Comparison of ENCODE assay signal across 20 cellular contexts in genomic region chr16:14004719-14005315, GRCh38.
DNase-seq lines count a peak whose midpoint lies in the region; ATAC-seq and TF ChIP-seq lines count a peak whose summit lies in the region.
"Had no signal": no experiment of that assay in that cellular context is flagged by ENCODE, and none has a peak within 500 bp of the region (broad histone marks: within the 10 kb centered on the region; RNA-seq: fewer than 3 reads in every experiment).

No MANE protein-coding gene starts in this region.

- intact Hi-C loops in left ventricle myocardium inferior (cut with micrococcal nuclease) (no loop called here), Right ventricle myocardium inferior (cut with DNase I) (loop anchor here (5.0 kb wide), 1 partner anchor 182 kb away; no protein-coding TSS in a partner anchor), dorsolateral prefrontal cortex (cut with DNase I) (loop anchor here in 1 of 2 donors (5.0 kb wide), 2 partner anchors 67 to 117 kb away; partner anchors contain the start of gene MRTFB), uterus (cut with DNase I; ENCODE audit: low total_unique reads) (no loop called here)

- no peaks in the 10 kb centered on the region for H3K9me3 ChIP-seq in left ventricle myocardium inferior (replicated peaks)
- no peaks in the 10 kb centered on the region for H3K9me3 ChIP-seq in uterus
- H3K9me3 ChIP-seq: upper lobe of right lung had no signal

- DNase-seq in left ventricle myocardium inferior (no peak), Right ventricle myocardium inferior (ENCODE audit: missing footprints) (no peak), dorsolateral prefrontal cortex (no peak), osteocyte (ENCODE audit: extremely low spot score, unreplicated experiment) (no peak), uterus (no peak), foreskin melanocyte (no peak)
- DNase-seq: amniotic stem cell; CD8-positive, alpha-beta memory T cell; effector CD4-positive, alpha-beta T cell; natural killer cell; NCI-H2107; NCI-H748 treated with DMSO at 0.1 percent for 48 hours; RPMI8226; stimulated activated CD4-positive, alpha-beta T cell treated with anti-CD3 and anti-CD28 coated beads, Interleukin-4, amount 100 ng/mL, for 24 hours; T-cell; upper lobe of right lung had no signal

- H3K27me3 Mint-ChIP-seq in osteocyte (ENCODE audit: unreplicated experiment): peaks cover 6% of the 10 kb centered on the region

- H3K4me3 ChIP-seq in left ventricle myocardium inferior (no peak overlapping the region), dorsolateral prefrontal cortex (no peak overlapping the region), uterus (no peak overlapping the region)
- H3K4me3 ChIP-seq: upper lobe of right lung had no signal

- peaks cover 3% of the 10 kb centered on the region for H3K9me3 Mint-ChIP-seq in osteocyte (ENCODE audit: unreplicated experiment)
- H3K9me3 Mint-ChIP-seq: activated T-helper 2 cell treated with anti-CD3 and anti-CD28 coated beads, Interferon-gamma antibody, Interleukin-2, Interleukin-4, amounts not matched to agents 10 μg/mL and 5 μg/mL and 100 μg/mL, durations not matched to agents 14 hours and 24 hours and 36 hours; CD8-positive, alpha-beta memory T cell; natural killer cell; T-cell had no signal

- no peak for TF ChIP-seq POLR2A in uterus (IDR thresholded peaks at IDR 0.05)

- no peaks in the 10 kb centered on the region for H3K36me3 Mint-ChIP-seq in osteocyte (ENCODE audit: unreplicated experiment)
- H3K36me3 Mint-ChIP-seq: CD8-positive, alpha-beta memory T cell; natural killer cell; T-cell had no signal

- peak overlapping the region; percentile 90 for H3K27ac Mint-ChIP-seq in osteocyte (ENCODE audit: unreplicated experiment)
- H3K27ac Mint-ChIP-seq: activated T-helper 2 cell treated with anti-CD3 and anti-CD28 coated beads, Interferon-gamma antibody, Interleukin-2, Interleukin-4, amounts not matched to agents 10 μg/mL and 5 μg/mL and 100 μg/mL, durations not matched to agents 14 hours and 24 hours and 36 hours; CD8-positive, alpha-beta memory T cell; natural killer cell; T-cell had no signal

- H3K27ac ChIP-seq in left ventricle myocardium inferior (replicated peaks) (peak overlapping the region; percentile 82), dorsolateral prefrontal cortex (peak overlapping the region in 55 of 59 donors; percentile 8 to 87 (median 74)), uterus (peak overlapping the region; percentile 57 to 61)
- H3K27ac ChIP-seq: upper lobe of right lung, VCaP had no signal

- H3K4me3 Mint-ChIP-seq in osteocyte (ENCODE audit: unreplicated experiment): no peak overlapping the region
- H3K4me3 Mint-ChIP-seq: CD8-positive, alpha-beta memory T cell; natural killer cell; T-cell had no signal

- ATAC-seq in Right ventricle myocardium inferior (no peak), GM21619 (IDR thresholded peaks at IDR 0.05; ENCODE audit: unreplicated experiment) (no peak), HG03097 (IDR thresholded peaks at IDR 0.05; ENCODE audit: low FRiP score, unreplicated experiment) (no peak)
- ATAC-seq: natural killer cell, T-cell, upper lobe of right lung had no signal

- H3K36me3 ChIP-seq in left ventricle myocardium inferior: no peaks in the 10 kb centered on the region
- no peaks in the 10 kb centered on the region for H3K36me3 ChIP-seq in uterus
- H3K36me3 ChIP-seq: upper lobe of right lung had no signal

- H3K4me1 ChIP-seq in left ventricle myocardium inferior: peaks cover 53% of the 10 kb centered on the region
- H3K4me1 ChIP-seq in uterus: no peaks in the 10 kb centered on the region

- H3K27me3 ChIP-seq in left ventricle myocardium inferior (ENCODE audit: low read depth) (no peaks in the 10 kb centered on the region), dorsolateral prefrontal cortex (peaks cover 0 to 3% (median 0%) of the 10 kb centered on the region in 45 donors), uterus (no peaks in the 10 kb centered on the region)
- H3K27me3 ChIP-seq: upper lobe of right lung had no signal

- no peak for TF ChIP-seq CTCF in left ventricle myocardium inferior (IDR thresholded peaks at IDR 0.05; ENCODE audit: borderline replicate concordance)
- TF ChIP-seq CTCF in dorsolateral prefrontal cortex (IDR thresholded peaks at IDR 0.05 in 54 of 56, conservative IDR thresholded peaks at IDR 0.05 in 2 of 56; ENCODE audit: low read depth in 1 of 56, partially characterized antibody in 56 of 56): no peak
- no peak for TF ChIP-seq CTCF in osteocyte (IDR thresholded peaks at IDR 0.05)
- no peak for TF ChIP-seq CTCF in uterus (IDR thresholded peaks at IDR 0.05)

- peaks cover 60% of the 10 kb centered on the region for H3K4me1 Mint-ChIP-seq in osteocyte (ENCODE audit: unreplicated experiment)
